Comparison of ENCODE assay signal across 8 cellular contexts in genomic region chr3:52220380-52221026, GRCh38. TPM values are rescaled to one million over a fixed set of nuclear protein-coding genes. Genes with fewer than 3 reads are reported as not detected.
DNase-seq lines count a peak whose midpoint lies in the region; ATAC-seq lines count a peak whose summit lies in the region.

No MANE protein-coding gene starts in this region.

- DNase-seq in D341Med (ENCODE audit: low spot score) (peak; percentile 91), NCI-H460 (ENCODE audit: extremely low read depth, low read depth) (peak; percentile 52), cerebellar cortex (ENCODE audit: low spot score) (peak; percentile 93), left lobe of liver (ENCODE audit: low spot score) (peak; percentile 81)
- DNase-seq in activated CD4-positive, alpha-beta T cell treated with anti-CD3 and anti-CD28 coated beads for 4 hours = peak; percentile 79 to 89
- DNase-seq in stimulated activated CD4-positive, alpha-beta T cell treated with anti-CD3 and anti-CD28 coated beads, Interleukin-4, amount 100 ng/mL, for 4 hours = peak; percentile 74 to 89

- ATAC-seq in HG02798 (IDR thresholded peaks at IDR 0.05; ENCODE audit: poor library complexity, unreplicated experiment) (peak; percentile 61), left lobe of liver (peak; percentile 69), GM21515 (IDR thresholded peaks at IDR 0.05; ENCODE audit: unreplicated experiment) (no peak)

RNA-seq across cellular contexts. Expression of gene TLR9, which starts 4.9 kb away (rescaled TPM):
- total RNA-seq in NCI-H460 (2014; rRNA removed; shearing (Covaris generic)) = not detected in 2 replicates
- polyA plus RNA-seq in NCI-H460 (2014; cell fraction: nucleus; rRNA removed) = not detected in 2 replicates
- not detected for total RNA-seq in left lobe of liver

RNA-seq across cellular contexts. Expression of gene TWF2, which starts 18.5 kb away (rescaled TPM):
- 26.6 and 29.3 TPM in 2 replicates for total RNA-seq in NCI-H460 (2014; rRNA removed; shearing (Covaris generic))
- 48.6 and 56.5 TPM in 2 replicates for polyA plus RNA-seq in NCI-H460 (2014; cell fraction: nucleus; rRNA removed)
- 16.8 TPM for total RNA-seq in left lobe of liver

RNA-seq across cellular contexts. Expression of gene ALAS1, which starts 22.5 kb away (rescaled TPM):
- 54.6 and 56.3 TPM in 2 replicates for total RNA-seq in NCI-H460 (2014; rRNA removed; shearing (Covaris generic))
- polyA plus RNA-seq in NCI-H460 (2014; cell fraction: nucleus; rRNA removed) = 38.5 and 39.2 TPM in 2 replicates
- total RNA-seq in left lobe of liver = 187 TPM

RNA-seq across cellular contexts. Expression of gene PPM1M, which starts 25.1 kb away (rescaled TPM):
- 11.1 and 13.9 TPM in 2 replicates for total RNA-seq in NCI-H460 (2014; rRNA removed; shearing (Covaris generic))
- polyA plus RNA-seq in NCI-H460 (2014; cell fraction: nucleus; rRNA removed) = 22.9 and 23.0 TPM in 2 replicates
- 4.2 TPM for total RNA-seq in left lobe of liver

RNA-seq across cellular contexts. Expression of gene WDR82, which starts 57.9 kb away (rescaled TPM):
- total RNA-seq in NCI-H460 (2014; rRNA removed; shearing (Covaris generic)) = 33.5 and 37.9 TPM in 2 replicates
- polyA plus RNA-seq in NCI-H460 (2014; cell fraction: nucleus; rRNA removed) = 13.0 and 21.0 TPM in 2 replicates
- 18.6 TPM for total RNA-seq in left lobe of liver
